ENCODE assay signal across 26 cellular contexts in genomic region chr12:12367096-12367998, GRCh38. TPM values are rescaled to one million over a fixed set of nuclear protein-coding genes. Genes with fewer than 3 reads are reported as not detected.
DNase-seq lines count a peak whose midpoint lies in the region; ATAC-seq lines count a peak whose summit lies in the region.
"Had no signal": no experiment of that assay in that cellular context is flagged by ENCODE, and none has a peak within 500 bp of the region (broad histone marks: within the 10 kb centered on the region; RNA-seq: fewer than 3 reads in every experiment).

No MANE protein-coding gene starts in this region.

- no peak for ATAC-seq in activated CD8-positive, alpha-beta memory T cell treated with anti-CD3 and anti-CD28 coated beads, Interleukin-2, amount 10 ng/mL, durations not matched to agents 7 days and 5 days
- no peak for ATAC-seq in effector memory CD8-positive, alpha-beta T cell (replicated peaks)
- ATAC-seq in stimulated activated effector memory CD8-positive, alpha-beta T cell treated with anti-CD3 and anti-CD28 coated beads, Interleukin-12 subunit alpha, Interleukin-12 subunit beta, amount 100 ng/mL, for 72 hours, result no peak
- ATAC-seq: body of pancreas had no signal

- H3K36me3 ChIP-seq in SJSA1, result peaks cover 7% of the 10 kb centered on the region; the same call in 1 of the 2 replicates

- peak overlapping the region; percentile 60; the same call in 1 of the 2 replicates for H3K27ac ChIP-seq in SJSA1
- H3K27ac ChIP-seq: BLaER1, body of pancreas, hepatocyte, stomach had no signal

- H3K4me3 ChIP-seq in SJSA1, result no peak overlapping the region
- H3K4me3 ChIP-seq: BLaER1, body of pancreas, hepatocyte, SK-N-MC, stomach had no signal

- peaks cover 3% of the 10 kb centered on the region for H3K9me3 Mint-ChIP-seq in activated CD8-positive, alpha-beta memory T cell treated with anti-CD3 and anti-CD28 coated beads, Interleukin-2, amount 10 ng/mL, durations not matched to agents 7 days and 5 days (ENCODE audit: low read depth)
- H3K9me3 Mint-ChIP-seq in effector memory CD8-positive, alpha-beta T cell, result no peaks in the 10 kb centered on the region
- H3K9me3 Mint-ChIP-seq in stimulated activated effector memory CD8-positive, alpha-beta T cell treated with anti-CD3 and anti-CD28 coated beads, Interleukin-12 subunit alpha, Interleukin-12 subunit beta, amount 100 ng/mL, for 72 hours, result no peaks in the 10 kb centered on the region
- H3K9me3 Mint-ChIP-seq: nephron had no signal

- H3K4me1 ChIP-seq in SJSA1 (replicated peaks), result peaks cover 33% of the 10 kb centered on the region
- H3K4me1 ChIP-seq: BLaER1 had no signal

- no peaks in the 10 kb centered on the region for H3K27me3 ChIP-seq in SJSA1 (replicated peaks)
- H3K27me3 ChIP-seq: BLaER1, body of pancreas, hepatocyte, stomach had no signal

- H3K36me3 Mint-ChIP-seq in activated CD8-positive, alpha-beta memory T cell treated with anti-CD3 and anti-CD28 coated beads, Interleukin-2, amount 10 ng/mL, durations not matched to agents 7 days and 5 days, result peaks cover 58% of the 10 kb centered on the region
- H3K36me3 Mint-ChIP-seq in effector memory CD8-positive, alpha-beta T cell (ENCODE audit: insufficient read depth), result peaks cover 17% of the 10 kb centered on the region
- peaks cover 73% of the 10 kb centered on the region for H3K36me3 Mint-ChIP-seq in stimulated activated effector memory CD8-positive, alpha-beta T cell treated with anti-CD3 and anti-CD28 coated beads, Interleukin-12 subunit alpha, Interleukin-12 subunit beta, amount 100 ng/mL, for 72 hours

- no peaks in the 10 kb centered on the region for H3K27me3 Mint-ChIP-seq in activated CD8-positive, alpha-beta memory T cell treated with anti-CD3 and anti-CD28 coated beads, Interleukin-2, amount 10 ng/mL, durations not matched to agents 7 days and 5 days
- H3K27me3 Mint-ChIP-seq in effector memory CD8-positive, alpha-beta T cell, result no peaks in the 10 kb centered on the region
- H3K27me3 Mint-ChIP-seq: progenitor cell of endocrine pancreas had no signal

- no peaks in the 10 kb centered on the region for H3K9me3 ChIP-seq in SJSA1 (replicated peaks)
- H3K9me3 ChIP-seq: BLaER1, body of pancreas, stomach had no signal

- DNase-seq in activated CD8-positive, alpha-beta memory T cell treated with anti-CD3 and anti-CD28 coated beads, Interleukin-2, amount 10 ng/mL, durations not matched to agents 7 days and 5 days, result no peak
- no peak for DNase-seq in activated CD8-positive, alpha-beta memory T cell treated with anti-CD3 and anti-CD28 coated beads, Interleukin-2, amount 50 U/mL, for 48 hours
- DNase-seq in SJSA1 (ENCODE audit: low read depth in 1 of 2, low spot score in 2 of 2) (no peak), COLO829 (ENCODE audit: low spot score) (no peak), UCSD-AML1 (lab: John Stamatoyannopoulos, UW; ENCODE audit: unreplicated experiment) (no peak), GOT3 (lab: John Stamatoyannopoulos, UW) (no peak)
- DNase-seq in effector memory CD8-positive, alpha-beta T cell, result no peak
- DNase-seq in stimulated activated effector memory CD8-positive, alpha-beta T cell treated with anti-CD3 and anti-CD28 coated beads, Interleukin-12 subunit alpha, Interleukin-12 subunit beta, amount 100 ng/mL, for 72 hours (ENCODE audit: low spot score in 2 of 2), result peak in 1 of 2 donors; percentile 32
- DNase-seq: activated CD4-positive, CD25-positive, alpha-beta regulatory T cell treated with anti-CD3 and anti-CD28 coated beads, Interleukin-2, amount 50 U/mL, for 72 hours; activated CD8-positive, alpha-beta memory T cell treated with anti-CD3 and anti-CD28 coated beads, Interleukin-2, amount 50 U/mL, for 4 hours; activated naive CD4-positive, alpha-beta T cell treated with anti-CD3 and anti-CD28 coated beads, Interleukin-2, amount 50 U/mL, for 16 hours; body of pancreas; DMS 273 treated with DMSO at 0.1 percent for 48 hours; H7; mammary epithelial cell; NCI-H146; NCI-H2171 treated with DMSO at 0.1 percent for 48 hours; NK-92 treated with Interleukin-12 subunit alpha and Interleukin-12 subunit beta, amount 100 ng/mL, for 24 hours; stimulated activated CD4-positive, alpha-beta T cell treated with anti-CD3 and anti-CD28 coated beads, Interleukin-2, amount 100 ng/mL, for 24 hours; stomach; T-helper 9 cell had no signal

- H3K4me1 Mint-ChIP-seq in activated CD8-positive, alpha-beta memory T cell treated with anti-CD3 and anti-CD28 coated beads, Interleukin-2, amount 10 ng/mL, durations not matched to agents 7 days and 5 days, result peaks cover 40% of the 10 kb centered on the region
- peaks cover 24 to 42% of the 10 kb centered on the region in 2 donors for H3K4me1 Mint-ChIP-seq in effector memory CD8-positive, alpha-beta T cell (ENCODE audit: low read depth in 2 of 2)
- H3K4me1 Mint-ChIP-seq in stimulated activated effector memory CD8-positive, alpha-beta T cell treated with anti-CD3 and anti-CD28 coated beads, Interleukin-12 subunit alpha, Interleukin-12 subunit beta, amount 100 ng/mL, for 72 hours, result peaks cover 39% of the 10 kb centered on the region
- H3K4me1 Mint-ChIP-seq: nephron had no signal

- CTCF ChIA-PET in activated CD8-positive, alpha-beta memory T cell treated with anti-CD3 and anti-CD28 coated beads, Interleukin-2, amount 10 ng/mL, durations not matched to agents 7 days and 5 days (lab: Charles Lee), result interaction anchor here (0.6 to 5.9 kb wide), 12 partner anchors 8 to 369 kb away, joined by 3 to 28 read pairs (median 3); partner anchors contain the start of gene BORCS5

- H3K27ac Mint-ChIP-seq in activated CD8-positive, alpha-beta memory T cell treated with anti-CD3 and anti-CD28 coated beads, Interleukin-2, amount 10 ng/mL, durations not matched to agents 7 days and 5 days, result peak overlapping the region; percentile 3
- H3K27ac Mint-ChIP-seq in effector memory CD8-positive, alpha-beta T cell, result peak overlapping the region; percentile 67 to 84
- H3K27ac Mint-ChIP-seq in stimulated activated effector memory CD8-positive, alpha-beta T cell treated with anti-CD3 and anti-CD28 coated beads, Interleukin-12 subunit alpha, Interleukin-12 subunit beta, amount 100 ng/mL, for 72 hours, result peak overlapping the region; percentile 1
- H3K27ac Mint-ChIP-seq: progenitor cell of endocrine pancreas had no signal

- no peak overlapping the region for H3K4me3 Mint-ChIP-seq in activated CD8-positive, alpha-beta memory T cell treated with anti-CD3 and anti-CD28 coated beads, Interleukin-2, amount 10 ng/mL, durations not matched to agents 7 days and 5 days
- H3K4me3 Mint-ChIP-seq in effector memory CD8-positive, alpha-beta T cell, result peak overlapping the region in 1 of 2 donors; percentile 9
- H3K4me3 Mint-ChIP-seq in stimulated activated effector memory CD8-positive, alpha-beta T cell treated with anti-CD3 and anti-CD28 coated beads, Interleukin-12 subunit alpha, Interleukin-12 subunit beta, amount 100 ng/mL, for 72 hours, result no peak overlapping the region
- H3K4me3 Mint-ChIP-seq: nephron had no signal

RNA-seq across cellular contexts. Expression of gene BORCS5, which starts 10.5 kb away (rescaled TPM):
- total RNA-seq in activated CD8-positive, alpha-beta memory T cell treated with anti-CD3 and anti-CD28 coated beads, Interleukin-2, amount 10 ng/mL, durations not matched to agents 7 days and 5 days, result 10 to 100 TPM; 35.5 to 38.3 TPM
- total RNA-seq in SJSA1 (2014; rRNA removed; shearing (Covaris generic)), result 6.1 and 15.2 TPM in 2 replicates

RNA-seq across cellular contexts. Expression of gene MANSC1, which starts 17.3 kb away (rescaled TPM):
- total RNA-seq in activated CD8-positive, alpha-beta memory T cell treated with anti-CD3 and anti-CD28 coated beads, Interleukin-2, amount 10 ng/mL, durations not matched to agents 7 days and 5 days, result under 1 TPM in 1 of 2 experiments, not detected in 1; 0.14 TPM
- total RNA-seq in SJSA1 (2014; rRNA removed; shearing (Covaris generic)), result 0.22 and 1.5 TPM in 2 replicates

Comparison
In these comparisons a context has a peak if more than half of its experiments do, and no peak if none do; other contexts are left out.
1. H3K27ac Mint-ChIP-seq: peak in every context shown above with its lines; median percentile 76 in effector memory CD8-positive, alpha-beta T cell; 3 in activated CD8-positive, alpha-beta memory T cell treated with anti-CD3 and anti-CD28 coated beads, Interleukin-2, amount 10 ng/mL, durations not matched to agents 7 days and 5 days; 1 in stimulated activated effector memory CD8-positive, alpha-beta T cell treated with anti-CD3 and anti-CD28 coated beads, Interleukin-12 subunit alpha, Interleukin-12 subunit beta, amount 100 ng/mL, for 72 hours.